28 cellular contexts compared by ENCODE assay signal in genomic region chr5:148607406-148607805, GRCh38. TPM values are rescaled to one million over a fixed set of nuclear protein-coding genes. Genes with fewer than 3 reads are reported as not detected.
"Had no signal": no experiment of that assay in that cellular context is flagged by ENCODE, and none has a peak within 500 bp of the region (broad histone marks: within the 10 kb centered on the region; RNA-seq: fewer than 3 reads in every experiment).

No MANE protein-coding gene starts in this region.

- DNase-seq: stimulated activated CD4-positive, alpha-beta T cell treated with anti-CD3 and anti-CD28 coated beads, Interleukin-2, amount 100 ng/mL, for 48 hours; stimulated activated CD4-positive, alpha-beta T cell treated with anti-CD3 and anti-CD28 coated beads, Interleukin-4, amount 100 ng/mL, for 1 hour; stimulated activated CD4-positive, alpha-beta T cell treated with anti-CD3 and anti-CD28 coated beads, Interleukin-4, amount 100 ng/mL, for 24 hours; stimulated activated CD4-positive, alpha-beta T cell treated with anti-CD3 and anti-CD28 coated beads, Interleukin-4, amount 100 ng/mL, for 4 hours; stimulated activated CD8-positive, alpha-beta memory T cell treated with anti-CD3 and anti-CD28 coated beads, Interleukin-4, amount 100 ng/mL, for 48 hours; stimulated activated naive B cell treated with anti-CD40 and anti-IgM and Interleukin-4, amounts not matched to agents 10 μg/mL and 1 μg/mL and 100 μg/mL, for 72 hours; stimulated activated naive CD4-positive, alpha-beta T cell; stimulated activated naive CD4-positive, alpha-beta T cell treated with Interleukin-2 at 50 U/mL for 16 hours; stimulated activated naive CD8-positive, alpha-beta T cell treated with anti-CD3 and anti-CD28 coated beads, Interleukin-15, amount 100 ng/mL, for 72 hours; stomach; substantia nigra; testis; thyroid gland; tibial artery; transverse colon; trophoblast cell; upper lobe of left lung; upper lobe of right lung; uterus had no signal

- FAIRE-seq: urothelium cell line had no signal

- H3K27ac ChIP-seq: stomach, suprapubic skin, testis, thoracic aorta, thyroid gland, tibial artery, tibial nerve, transverse colon, upper lobe of left lung, upper lobe of right lung, uterus, vagina had no signal

- H3K4me3 ChIP-seq: stomach, suprapubic skin, testis, thoracic aorta, thyroid gland, tibial artery, tibial nerve, transverse colon, upper lobe of left lung, upper lobe of right lung, uterus, vagina had no signal

- ATAC-seq: stimulated activated effector memory CD8-positive, alpha-beta T cell treated with anti-CD3 and anti-CD28 coated beads, Interleukin-12 subunit alpha, Interleukin-12 subunit beta, amount 100 ng/mL, for 72 hours; stimulated activated memory B cell treated with anti-CD40 and anti-IgM and Interleukin-4, amounts not matched to agents 10 μg/mL and 1 μg/mL and 100 μg/mL, for 72 hours; stimulated activated naive B cell treated with anti-CD40 and anti-IgM and Interleukin-4, amounts not matched to agents 10 μg/mL and 1 μg/mL and 100 μg/mL, for 72 hours; stimulated activated naive CD8-positive, alpha-beta T cell treated with anti-CD3 and anti-CD28 coated beads, Interleukin-15, amount 100 ng/mL, for 72 hours; upper lobe of right lung had no signal

- H3K36me3 ChIP-seq: stomach, suprapubic skin, thoracic aorta, thyroid gland, tibial artery, tibial nerve, transverse colon, upper lobe of left lung, upper lobe of right lung, uterus, vagina had no signal

- H3K27me3 ChIP-seq: stomach, suprapubic skin, testis, thyroid gland, tibial artery, tibial nerve, transverse colon, upper lobe of left lung, upper lobe of right lung, uterus, vagina had no signal

- H3K9me3 ChIP-seq: stomach, suprapubic skin, testis, thoracic aorta, thyroid gland, tibial artery, tibial nerve, transverse colon, upper lobe of left lung, upper lobe of right lung, uterus, vagina had no signal

- H3K4me1 ChIP-seq: stomach, suprapubic skin, testis, thyroid gland, tibial artery, tibial nerve, upper lobe of left lung, upper lobe of right lung, uterus, vagina had no signal

RNA-seq across cellular contexts. Expression of gene HTR4, which starts 46.9 kb away (rescaled TPM):
- total RNA-seq: subcutaneous adipose tissue, thyroid gland, ureter had no signal
- polyA plus RNA-seq: stomach had no signal
